ENCODE assay signal across 17 cellular contexts in the genomic region with DNA sequence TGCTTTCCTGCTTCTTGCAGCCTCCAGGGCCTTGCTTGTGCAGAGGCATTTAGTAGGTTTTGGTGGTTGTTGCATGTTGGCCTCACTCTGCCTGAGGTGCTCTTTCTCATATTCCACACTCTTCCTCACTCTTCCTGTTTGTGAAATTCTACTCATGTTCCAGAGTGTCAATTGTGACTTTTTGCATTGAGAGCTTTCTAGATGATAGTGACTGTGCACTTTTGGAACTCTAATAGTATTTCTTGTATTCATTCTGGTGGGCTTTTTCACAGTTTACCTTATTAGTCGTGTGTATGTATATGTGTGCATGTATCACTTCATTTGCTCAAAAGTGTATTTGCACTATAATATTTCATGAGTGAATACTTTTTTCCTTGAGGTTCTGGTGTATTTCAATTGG. TPM values are rescaled to one million over a fixed set of nuclear protein-coding genes. Genes with fewer than 3 reads are reported as not detected.
A peak's percentile ranks its signal among the peaks of the same experiment; 100 is the strongest.
DNase-seq lines count a peak whose midpoint lies in the region; ATAC-seq and TF ChIP-seq lines count a peak whose summit lies in the region.
"Had no signal": no experiment of that assay in that cellular context is flagged by ENCODE, and none has a peak within 500 bp of the region (broad histone marks: within the 10 kb centered on the region; RNA-seq: fewer than 3 reads in every experiment).

No MANE protein-coding gene starts in this region.

- H2BK5ac ChIP-seq in neuronal stem cell (ENCODE audit: low read length), result no peak overlapping the region

- no peaks in the 10 kb centered on the region for H3K27me3 ChIP-seq in DND-41 (ENCODE audit: insufficient read depth, low read length, poor library complexity)
- no peaks in the 10 kb centered on the region for H3K27me3 ChIP-seq in neuronal stem cell (ENCODE audit: control insufficient read depth in 3 of 3, insufficient read depth in 3 of 3, low read depth in 1 of 3, low read length in 3 of 3)
- H3K27me3 ChIP-seq: BE2C had no signal

- peak overlapping the region; percentile 55 for H3K4me3 Mint-ChIP-seq in T-helper 17 cell
- H3K4me3 Mint-ChIP-seq: CD4-positive, CD25-positive, alpha-beta regulatory T cell; T-helper 1 cell treated with Interleukin-12 subunit alpha and Interleukin-12 subunit beta and Interleukin-4 antibody, amounts not matched to agents 30 μg/mL and 1 μg/mL, for 36 hours had no signal

- no peak overlapping the region for H3K23ac ChIP-seq in neuronal stem cell (ENCODE audit: low read depth, low read length, poor library complexity)

- H3K14ac ChIP-seq in neuronal stem cell (ENCODE audit: low read length), result no peak overlapping the region

- H3K9ac ChIP-seq in DND-41 (ENCODE audit: low read depth, low read length), result no peak overlapping the region
- no peak overlapping the region for H3K9ac ChIP-seq in neuronal stem cell (ENCODE audit: low read depth, low read length, poor library complexity)
- H3K9ac ChIP-seq: SK-N-SH had no signal

- H3K36me3 Mint-ChIP-seq in T-helper 17 cell (ENCODE audit: low read depth), result peaks cover 12% of the 10 kb centered on the region

- peaks cover 3% of the 10 kb centered on the region for H3K79me1 ChIP-seq in neuronal stem cell (ENCODE audit: low read depth, low read length)

- peaks cover 21% of the 10 kb centered on the region for H3K4me1 Mint-ChIP-seq in T-helper 17 cell

- no peak overlapping the region for H3K4ac ChIP-seq in neuronal stem cell (ENCODE audit: low read length)

- H2BK12ac ChIP-seq in neuronal stem cell (ENCODE audit: low read length), result no peak overlapping the region

- H3K4me1 ChIP-seq in DND-41 (ENCODE audit: insufficient read depth, low read length) (0 out of 2 replicates have a peak, but pooled peaks cover 7% of the 10 kb centered on the region), neuronal stem cell (ENCODE audit: control insufficient read depth in 2 of 2, insufficient read depth in 1 of 2, low read depth in 1 of 2, low read length in 2 of 2) (peaks cover 0 to 2% of the 10 kb centered on the region in 2 donors)

- H3K4me2 ChIP-seq in DND-41 (ENCODE audit: insufficient read depth, low read length) (no peak overlapping the region), neuronal stem cell (ENCODE audit: insufficient read depth, low read length, poor library complexity, severe bottlenecking) (no peak overlapping the region)
- H3K4me2 ChIP-seq: SK-N-SH had no signal

- H3K27ac ChIP-seq in DND-41 (ENCODE audit: low read length), result no peak overlapping the region
- H3K27ac ChIP-seq in neuronal stem cell (replicated peaks; ENCODE audit: low read length), result no peak overlapping the region

- peaks cover 94% of the 10 kb centered on the region for H3K79me2 ChIP-seq in DND-41 (ENCODE audit: insufficient read depth, low read length)

- H4K91ac ChIP-seq in neuronal stem cell (ENCODE audit: low read depth, low read length, poor library complexity), result no peak overlapping the region

- ATAC-seq in DND-41 (ENCODE audit: insufficient read depth, low read depth) (0 out of 3 replicates have a peak, but pooled peaks have one; percentile 7), T-helper 17 cell (no peak), HG02981 (IDR thresholded peaks at IDR 0.05; ENCODE audit: unreplicated experiment) (no peak)
- ATAC-seq: PC-3 had no signal

- TF ChIP-seq CTCF in DND-41 (IDR thresholded peaks at IDR 0.05; ENCODE audit: borderline replicate concordance, extremely low read depth, low read length, poor library complexity, severe bottlenecking), result no peak

- H2BK120ac ChIP-seq in neuronal stem cell (ENCODE audit: low read depth, low read length), result no peak overlapping the region

- no peak overlapping the region for H2BK15ac ChIP-seq in neuronal stem cell (ENCODE audit: low read length)

- no peaks in the 10 kb centered on the region for H3K9me3 ChIP-seq in DND-41 (ENCODE audit: insufficient read depth, low read length, severe bottlenecking)
- no peaks in the 10 kb centered on the region for H3K9me3 ChIP-seq in T-helper 17 cell (ENCODE audit: control insufficient read depth, low read length, poor library complexity, severe bottlenecking)
- peaks cover 0 to 10% of the 10 kb centered on the region in 2 donors for H3K9me3 ChIP-seq in neuronal stem cell (replicated peaks in 1 of 2; ENCODE audit: control insufficient read depth in 2 of 2, insufficient read depth in 1 of 2, low read depth in 1 of 2, low read length in 2 of 2)
- H3K9me3 ChIP-seq: BE2C, SK-N-SH had no signal

- no peaks in the 10 kb centered on the region for H3K27me3 Mint-ChIP-seq in T-helper 17 cell
- H3K27me3 Mint-ChIP-seq: CD4-positive, CD25-positive, alpha-beta regulatory T cell had no signal

- H3K18ac ChIP-seq in neuronal stem cell (ENCODE audit: low read length), result no peak overlapping the region

- DNase-seq in DND-41 (no peak), HT1080 (ENCODE audit: low read depth) (peak; percentile 11), T-helper 17 cell (no peak), NOMO-1 treated with DMSO at 0.1 percent for 48 hours (lab: John Stamatoyannopoulos, UW; ENCODE audit: unreplicated experiment) (no peak), NCI-H1694 treated with DMSO at 0.1 percent for 48 hours (lab: John Stamatoyannopoulos, UW) (no peak), neuronal stem cell (ENCODE audit: low spot score) (no peak)
- DNase-seq: BE2C; CD4-positive, CD25-positive, alpha-beta regulatory T cell; HCEC 1CT; MM.1S; NCI-H2029 treated with DMSO at 0.1 percent for 48 hours; NCI-H69; PC-3; SK-N-SH; SW 1271 had no signal

- H3K27ac Mint-ChIP-seq in T-helper 17 cell, result no peak overlapping the region
- H3K27ac Mint-ChIP-seq: CD4-positive, CD25-positive, alpha-beta regulatory T cell; T-helper 1 cell treated with Interleukin-12 subunit alpha and Interleukin-12 subunit beta and Interleukin-4 antibody, amounts not matched to agents 30 μg/mL and 1 μg/mL, for 36 hours had no signal

- H3K36me3 ChIP-seq in DND-41 (ENCODE audit: insufficient read depth, low read length) (peaks cover 19% of the 10 kb centered on the region; the same call in 1 of the 2 replicates), neuronal stem cell (replicated peaks in 1 of 2; ENCODE audit: control insufficient read depth in 2 of 2, insufficient read depth in 2 of 2, low read length in 2 of 2) (peaks cover 4 to 26% of the 10 kb centered on the region in 2 donors)

- no peak overlapping the region for H4K8ac ChIP-seq in neuronal stem cell (ENCODE audit: low read depth, low read length)

- H4K20me1 ChIP-seq in DND-41 (ENCODE audit: insufficient read depth, low read length), result peaks cover 53% of the 10 kb centered on the region; the same call in 1 of the 2 replicates

- no peak overlapping the region for H2AK5ac ChIP-seq in neuronal stem cell (ENCODE audit: low read depth, low read length)

- H3K4me3 ChIP-seq in DND-41 (ENCODE audit: low read depth in 1 of 2, low read length in 2 of 2), result no peak overlapping the region
- H3K4me3 ChIP-seq in neuronal stem cell (ENCODE audit: low read length in 2 of 2), result no peak overlapping the region

- H2AFZ ChIP-seq in DND-41 (ENCODE audit: low read depth, low read length), result no peak overlapping the region
- H2AFZ ChIP-seq in neuronal stem cell (ENCODE audit: low read length), result no peak overlapping the region

- WGBS in neuronal stem cell (ENCODE audit: extremely low coverage in 2 of 2, insufficient read length in 2 of 2, insufficient replicate concordance in 1 of 2), 2 donors, result no CpG with 5 or more reads among the region's 1 CpG

RNA-seq across cellular contexts. Expression of a gene that starts 11.3 kb away (rescaled TPM):
- total RNA-seq in HT1080 (2014; rRNA removed; shearing (Covaris generic)), result 71.2 and 77.6 TPM in 2 replicates
- 78.9 and 99.9 TPM in 2 replicates for polyA plus RNA-seq in HT1080 (2015; cell fraction: cytosol; rRNA removed)
- polyA plus RNA-seq in HT1080 (2015; cell fraction: nucleus; rRNA removed), result 91.2 and 103 TPM in 2 replicates
- 10 to 100 TPM; 18.5 to 19.1 TPM for total RNA-seq in T-helper 17 cell
- polyA plus RNA-seq in neuronal stem cell (2013, experiment 1 of 2), result 78.6 TPM
- polyA plus RNA-seq in neuronal stem cell (2013, experiment 2 of 2), result 81.2 TPM
